Comparison of ENCODE assay signal across 1 cellular context in genomic region chr6:148760568-148761531, GRCh38.
TF ChIP-seq lines count a peak whose summit lies in the region.

No MANE protein-coding gene starts in this region.

TF ChIP-seq in IMR-90, 13 proteins besides CTCF, POLR2A, EP300 and RAD21:
- no peak for TF ChIP-seq ELK1 (IDR thresholded peaks at IDR 0.05; ENCODE audit: borderline replicate concordance, low read depth, low read length)
- no peak for TF ChIP-seq NFE2L2 (IDR thresholded peaks at IDR 0.05; ENCODE audit: low read depth, low read length)
- TF ChIP-seq RFX5 (IDR thresholded peaks at IDR 0.05; ENCODE audit: low read depth, low read length): no peak
- TF ChIP-seq MXI1 (IDR thresholded peaks at IDR 0.05; ENCODE audit: borderline replicate concordance, low read depth, low read length): peak; percentile 45; the same call in 1 of the 2 replicates
- no peak for TF ChIP-seq FOS (IDR thresholded peaks at IDR 0.05; ENCODE audit: low read depth, low read length)
- no peak for TF ChIP-seq RCOR1 (IDR thresholded peaks at IDR 0.05; ENCODE audit: insufficient replicate concordance, low read length)
- peak; percentile 82 for TF ChIP-seq CEBPB (IDR thresholded peaks at IDR 0.05; ENCODE audit: low read depth, low read length)
- peak; percentile 87 for TF ChIP-seq BHLHE40 (IDR thresholded peaks at IDR 0.05; ENCODE audit: low read depth, low read length)
- TF ChIP-seq MAFK (IDR thresholded peaks at IDR 0.05; ENCODE audit: low read depth, low read length): 0 out of 2 replicates have a peak, but pooled peaks have one; percentile 3
- no peak for TF ChIP-seq MAZ (IDR thresholded peaks at IDR 0.05; ENCODE audit: borderline replicate concordance, low read depth, low read length)
- TF ChIP-seq SMC3 (IDR thresholded peaks at IDR 0.05; ENCODE audit: low read depth, low read length): no peak
- TF ChIP-seq, protein P1, sequence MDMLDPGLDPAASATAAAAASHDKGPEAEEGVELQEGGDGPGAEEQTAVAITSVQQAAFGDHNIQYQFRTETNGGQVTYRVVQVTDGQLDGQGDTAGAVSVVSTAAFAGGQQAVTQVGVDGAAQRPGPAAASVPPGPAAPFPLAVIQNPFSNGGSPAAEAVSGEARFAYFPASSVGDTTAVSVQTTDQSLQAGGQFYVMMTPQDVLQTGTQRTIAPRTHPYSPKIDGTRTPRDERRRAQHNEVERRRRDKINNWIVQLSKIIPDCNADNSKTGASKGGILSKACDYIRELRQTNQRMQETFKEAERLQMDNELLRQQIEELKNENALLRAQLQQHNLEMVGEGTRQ (IDR thresholded peaks at IDR 0.05; ENCODE audit: low read depth, low read length): no peak
- no peak for TF ChIP-seq CHD1 (IDR thresholded peaks at IDR 0.05; ENCODE audit: low read depth, low read length)
TF ChIP-seq in IMR-90: peak in this region for 4.
